Comparison of ENCODE assay signal across 19 cellular contexts in genomic region chr19:40235238-40236025, GRCh38. TPM values are rescaled to one million over a fixed set of nuclear protein-coding genes. Genes with fewer than 3 reads are reported as not detected.
DNase-seq lines count a peak whose midpoint lies in the region; ATAC-seq and TF ChIP-seq lines count a peak whose summit lies in the region.
"Had no signal": no experiment of that assay in that cellular context is flagged by ENCODE, and none has a peak within 500 bp of the region (broad histone marks: within the 10 kb centered on the region; RNA-seq: fewer than 3 reads in every experiment).

No MANE protein-coding gene starts in this region.

- TF ChIP-seq CTCF in SK-N-SH (IDR thresholded peaks at IDR 0.05) (peak; percentile 32), hepatocyte (IDR thresholded peaks at IDR 0.05; ENCODE audit: poor library complexity) (peak; percentile 3)

- H3K36me3 ChIP-seq in SK-N-SH (replicated peaks in 1 of 2; ENCODE audit: control insufficient read depth in 1 of 2, insufficient read depth in 2 of 2, low read length in 1 of 2): peaks cover 3 to 60% of the 10 kb centered on the region in 2 experiments
- no peaks in the 10 kb centered on the region for H3K36me3 ChIP-seq in hepatocyte (replicated peaks; ENCODE audit: insufficient read depth, low read depth)
- peaks cover 0 to 2% of the 10 kb centered on the region in 2 donors for H3K36me3 ChIP-seq in aorta (ENCODE audit: control insufficient read depth in 1 of 2, insufficient read depth in 2 of 2, low read length in 1 of 2)

- no peaks in the 10 kb centered on the region for H3K9me3 ChIP-seq in right cardiac atrium (ENCODE audit: control insufficient read depth, low read length)
- H3K9me3 ChIP-seq in SK-N-SH: no peaks in the 10 kb centered on the region
- H3K9me3 ChIP-seq in hepatocyte (ENCODE audit: low read depth): no peaks in the 10 kb centered on the region
- H3K9me3 ChIP-seq in aorta (ENCODE audit: control insufficient read depth, low read length): no peaks in the 10 kb centered on the region
- H3K9me3 ChIP-seq: tibial nerve had no signal

- H3K79me2 ChIP-seq in SK-N-SH (ENCODE audit: insufficient read depth): no peaks in the 10 kb centered on the region
- H3K79me2 ChIP-seq in hepatocyte: no peaks in the 10 kb centered on the region

- H2AFZ ChIP-seq in SK-N-SH (ENCODE audit: low read depth) (no peak overlapping the region), hepatocyte (no peak overlapping the region)

- H4K20me1 ChIP-seq in SK-N-SH (ENCODE audit: insufficient read depth) (no peaks in the 10 kb centered on the region), hepatocyte (ENCODE audit: insufficient read depth, poor library complexity, severe bottlenecking) (no peaks in the 10 kb centered on the region)

- H3K27me3 ChIP-seq in right cardiac atrium (ENCODE audit: control insufficient read depth, insufficient read depth) (no peaks in the 10 kb centered on the region), SK-N-SH (ENCODE audit: insufficient read depth) (no peaks in the 10 kb centered on the region), hepatocyte (no peaks in the 10 kb centered on the region), aorta (ENCODE audit: control insufficient read depth in 1 of 2, insufficient read depth in 2 of 2, low read length in 1 of 2) (no peaks in the 10 kb centered on the region)
- H3K27me3 ChIP-seq: tibial nerve had no signal

- 89% methylated on average over 30 of the region's 30 CpGs for WGBS in right cardiac atrium
- WGBS in SK-N-SH (ENCODE audit: low lambda C conversion rate): 77% methylated on average over 12 of the region's 30 CpGs
- WGBS in hepatocyte (ENCODE audit: low lambda C conversion rate, missing lambda C conversion rate): 94% methylated on average over 30 of the region's 30 CpGs
- 85 to 86% methylated on average over 29 to 30 of the region's 30 CpGs for WGBS in aorta, 2 donors

- intact Hi-C loops in right cardiac atrium (cut with DNase I): no loop called here
- intact Hi-C loops in left ventricle myocardium superior (cut with micrococcal nuclease): no loop called here
- intact Hi-C loops in aorta (cut with DNase I): no loop called here

- POLR2A ChIA-PET in SK-N-SH (lab: Yijun Ruan, JAX): no interaction called here

- TF ChIP-seq RAD21 in SK-N-SH (IDR thresholded peaks at IDR 0.05; ENCODE audit: low read length): no peak

- DNase-seq in right cardiac atrium: peak in 2 of 3 donors; percentile 52 to 54
- no peak for DNase-seq in left ventricle myocardium superior
- no peak for DNase-seq in SK-N-SH
- no peak for DNase-seq in hepatocyte (ENCODE audit: low spot score)
- DNase-seq in aorta: no peak
- DNase-seq in NCI-H2081 treated with DMSO at 0.1 percent for 48 hours (lab: John Stamatoyannopoulos, UW): no peak
- no peak for DNase-seq in activated effector memory CD4-positive, alpha-beta T cell treated with anti-CD3 and anti-CD28 coated beads, Interleukin-2, amount 50 U/mL, for 16 hours
- DNase-seq: activated CD4-positive, alpha-beta T cell treated with anti-CD3 and anti-CD28 coated beads for 1 hour; activated T-cell treated with anti-CD3 and anti-CD28 coated beads, Interleukin-2, amount 50 U/mL, for 1 hour; NCI-H2171; stimulated activated CD8-positive, alpha-beta memory T cell treated with anti-CD3 and anti-CD28 coated beads, Interleukin-4, amount 100 ng/mL, for 48 hours; SW 1271 had no signal

- H3K4me3 ChIP-seq in right cardiac atrium (ENCODE audit: low read length) (no peak overlapping the region), SK-N-SH (ENCODE audit: low read depth in 2 of 2, low read length in 1 of 2) (no peak overlapping the region), hepatocyte (no peak overlapping the region), aorta (ENCODE audit: low read length in 2 of 2) (no peak overlapping the region)
- H3K4me3 ChIP-seq: coronary artery, tibial nerve had no signal

- H3K9me2 ChIP-seq in SK-N-SH: no peaks in the 10 kb centered on the region
- no peaks in the 10 kb centered on the region for H3K9me2 ChIP-seq in hepatocyte (replicated peaks; ENCODE audit: insufficient read depth)

- H3K4me1 ChIP-seq in right cardiac atrium (ENCODE audit: control insufficient read depth, insufficient read depth, low read length) (peaks cover 5% of the 10 kb centered on the region), SK-N-SH (ENCODE audit: control insufficient read depth in 1 of 2, insufficient read depth in 2 of 2, low read depth in 1 of 2, low read length in 1 of 2) (no peaks in the 10 kb centered on the region), hepatocyte (ENCODE audit: insufficient read depth) (peaks cover 10% of the 10 kb centered on the region), aorta (ENCODE audit: control insufficient read depth in 1 of 2, insufficient read depth in 2 of 2, low read length in 2 of 2) (no peaks in the 10 kb centered on the region)

- no peak overlapping the region for H3K9ac ChIP-seq in SK-N-SH

- no peak for ATAC-seq in right cardiac atrium
- ATAC-seq in left ventricle myocardium superior: no peak
- no peak for ATAC-seq in HG03439 (IDR thresholded peaks at IDR 0.05; ENCODE audit: unreplicated experiment)
- ATAC-seq in aorta (ENCODE audit: low FRiP score): no peak

- no peak for TF ChIP-seq EP300 in SK-N-SH (IDR thresholded peaks at IDR 0.05; ENCODE audit: borderline replicate concordance in 1 of 2, low read depth in 1 of 2, low read length in 1 of 2)

- no peak overlapping the region for H3K27ac ChIP-seq in right cardiac atrium (ENCODE audit: low read length)
- no peak overlapping the region for H3K27ac ChIP-seq in SK-N-SH (ENCODE audit: low read depth in 2 of 2, low read length in 1 of 2)
- no peak overlapping the region for H3K27ac ChIP-seq in hepatocyte
- no peak overlapping the region for H3K27ac ChIP-seq in aorta (ENCODE audit: low read depth in 1 of 2, low read length in 2 of 2)
- H3K27ac ChIP-seq: coronary artery, tibial nerve had no signal

- H3K4me2 ChIP-seq in SK-N-SH (no peak overlapping the region), hepatocyte (no peak overlapping the region)

- H3F3A ChIP-seq in SK-N-SH (replicated peaks; ENCODE audit: insufficient read depth): peaks cover 3% of the 10 kb centered on the region

- CTCF ChIA-PET in SK-N-SH (lab: Yijun Ruan, JAX): interaction anchor here (0.9 to 1.4 kb wide), 5 partner anchors 8 to 399 kb away, joined by 3 to 5 read pairs (median 3); no protein-coding TSS in a partner anchor

TF ChIP-seq in SK-N-SH, 30 proteins besides CTCF, POLR2A, EP300 and RAD21:
- TF ChIP-seq FOXM1 (IDR thresholded peaks at IDR 0.05; ENCODE audit: low read depth) (no peak), EZH2phosphoT487 (IDR thresholded peaks at IDR 0.05; ENCODE audit: borderline replicate concordance, low read depth) (no peak), NRF1 (IDR thresholded peaks at IDR 0.05; ENCODE audit: low read depth, low read length) (no peak)
TF ChIP-seq in SK-N-SH: peak in this region for 0.

RNA-seq across cellular contexts. Expression of gene CCNP, which starts 8.9 kb away (rescaled TPM):
- total RNA-seq in right cardiac atrium (under 1 TPM; 0.23 to 0.41 (median 0.30) TPM), left ventricle myocardium superior (not detected), hepatocyte (0.12 TPM in 1 of 2 replicates, not detected in the other), aorta (under 1 TPM; 0.42 to 0.81 TPM)
- polyA plus RNA-seq in right cardiac atrium (0.25 TPM), SK-N-SH (2012; rRNA removed) (0.08 and 0.21 TPM in 2 replicates), hepatocyte (0.52 TPM in 1 of 2 replicates, not detected in the other), aorta (under 1 TPM; 0.31 to 0.50 TPM)
- polyA plus RNA-seq in SK-N-SH (2012; cell fraction: cytosol; rRNA removed): 0.01 TPM in 2 replicates
- 1.5 and 1.7 TPM in 2 replicates for polyA plus RNA-seq in SK-N-SH (2012; cell fraction: nucleus; rRNA removed)
- total RNA-seq: Daoy, H4 had no signal

RNA-seq across cellular contexts. Expression of gene TTC9B, which starts 17.2 kb away (rescaled TPM):
- total RNA-seq in right cardiac atrium (not detected), left ventricle myocardium superior (not detected), hepatocyte (not detected in 2 replicates), aorta (not detected)
- polyA plus RNA-seq in right cardiac atrium (0.11 TPM), SK-N-SH (2012; rRNA removed) (0.30 and 0.52 TPM in 2 replicates), hepatocyte (0.21 and 0.33 TPM in 2 replicates), aorta (under 1 TPM in 1 of 2 donors, not detected in 1; 0.26 TPM)
- polyA plus RNA-seq in SK-N-SH (2012; cell fraction: cytosol; rRNA removed): 0.42 and 0.89 TPM in 2 replicates
- polyA plus RNA-seq in SK-N-SH (2012; cell fraction: nucleus; rRNA removed): 1.5 and 3.5 TPM in 2 replicates
- total RNA-seq: Daoy, fibroblast of lung, H4, pulmonary artery endothelial cell had no signal
- polyA plus RNA-seq: fibroblast of lung had no signal

RNA-seq across cellular contexts. Expression of gene MAP3K10, which starts 44.2 kb away (rescaled TPM):
- total RNA-seq in right cardiac atrium (10 to 100 TPM; 16.9 to 22.6 (median 20.2) TPM), left ventricle myocardium superior (19.6 TPM), hepatocyte (6.1 and 9.5 TPM in 2 replicates), aorta (10 to 100 TPM; 21.1 to 28.8 TPM)
- polyA plus RNA-seq in right cardiac atrium (25.3 TPM), SK-N-SH (2012; rRNA removed) (10.7 and 11.9 TPM in 2 replicates), hepatocyte (9.1 and 10.3 TPM in 2 replicates), aorta (10 to 100 TPM in 1 of 2 donors, 1 to 10 TPM in 1; 7.0 to 19.9 TPM)
- 3.8 and 5.8 TPM in 2 replicates for polyA plus RNA-seq in SK-N-SH (2012; cell fraction: cytosol; rRNA removed)
- 45.1 and 47.4 TPM in 2 replicates for polyA plus RNA-seq in SK-N-SH (2012; cell fraction: nucleus; rRNA removed)

RNA-seq across cellular contexts. Expression of gene AKT2, which starts 49.7 kb away (rescaled TPM):
- 100 to 1,000 TPM; 119 to 131 (median 125) TPM for total RNA-seq in right cardiac atrium
- 94.9 TPM for polyA plus RNA-seq in right cardiac atrium
- 135 TPM for total RNA-seq in left ventricle myocardium superior
- 99.8 and 107 TPM in 2 replicates for polyA plus RNA-seq in SK-N-SH (2012; rRNA removed)
- 36.4 and 53.7 TPM in 2 replicates for polyA plus RNA-seq in SK-N-SH (2012; cell fraction: cytosol; rRNA removed)
- 421 and 552 TPM in 2 replicates for polyA plus RNA-seq in SK-N-SH (2012; cell fraction: nucleus; rRNA removed)
- total RNA-seq in hepatocyte: 103 and 106 TPM in 2 replicates
- polyA plus RNA-seq in hepatocyte: 53.7 and 54.9 TPM in 2 replicates
- total RNA-seq in aorta: 100 to 1,000 TPM; 104 to 131 TPM
- polyA plus RNA-seq in aorta: 10 to 100 TPM; 24.8 to 74.3 TPM

Comparison
In these comparisons a context has a peak if more than half of its experiments do, and no peak if none do; other contexts are left out.
1. DNase-seq: peak in right cardiac atrium (2 of 3); none in left ventricle myocardium superior (single experiment), SK-N-SH (single experiment), hepatocyte (single experiment), aorta (0 of 2), NCI-H2081 treated with DMSO at 0.1 percent for 48 hours (single experiment) and activated effector memory CD4-positive, alpha-beta T cell treated with anti-CD3 and anti-CD28 coated beads, Interleukin-2, amount 50 U/mL, for 16 hours (single experiment).